ENCODE assay signal across 21 cellular contexts in the genomic region with DNA sequence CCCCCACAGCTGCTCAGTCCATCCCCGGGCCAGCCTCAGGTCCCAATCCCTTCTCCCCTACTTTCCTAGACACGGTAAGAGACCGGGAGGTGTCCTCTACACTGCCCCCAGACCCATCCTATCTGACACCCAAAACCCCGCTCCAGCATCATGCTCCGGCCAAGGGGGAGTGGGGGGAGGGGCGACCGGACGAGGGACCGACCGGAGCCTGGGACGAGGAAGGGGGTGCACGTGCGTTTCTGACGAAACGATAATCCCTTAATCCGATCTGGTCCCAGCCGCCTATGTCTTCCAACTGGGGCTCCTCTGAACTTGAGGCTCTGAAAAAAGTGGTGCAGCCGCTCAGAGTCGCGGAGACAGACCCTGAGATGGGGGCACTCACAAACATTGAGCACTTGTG. TPM values are rescaled to one million over a fixed set of nuclear protein-coding genes. Genes with fewer than 3 reads are reported as not detected.
DNase-seq lines count a peak whose midpoint lies in the region; ATAC-seq, FAIRE-seq and TF ChIP-seq lines count a peak whose summit lies in the region.
"Had no signal": no experiment of that assay in that cellular context is flagged by ENCODE, and none has a peak within 500 bp of the region (broad histone marks: within the 10 kb centered on the region; RNA-seq: fewer than 3 reads in every experiment).

No MANE protein-coding gene starts in this region.

- H3K36me3 ChIP-seq in HUES64 (ENCODE audit: insufficient read depth, low read length) (no peaks in the 10 kb centered on the region), WERI-Rb-1 (no peaks in the 10 kb centered on the region), iPS-20b (ENCODE audit: insufficient read depth, low read depth, low read length) (no peaks in the 10 kb centered on the region), aorta (ENCODE audit: control insufficient read depth in 1 of 2, insufficient read depth in 2 of 2, low read length in 1 of 2) (no peaks in the 10 kb centered on the region)
- H3K36me3 ChIP-seq: SJCRH30 had no signal

- CTCF ChIA-PET in HEK293T (lab: Yijun Ruan, JAX): interaction anchor here (0.9 to 1.1 kb wide), 2 partner anchors 9 to 56 kb away, joined by 3 to 4 read pairs; no protein-coding TSS in a partner anchor

- H3K4me1 ChIP-seq in HUES64 (ENCODE audit: insufficient read depth, low read length) (peaks cover 9% of the 10 kb centered on the region; the same call in 1 of the 2 replicates), iPS-20b (ENCODE audit: insufficient read depth, low read length) (no peaks in the 10 kb centered on the region; the same call in 1 of the 2 replicates), aorta (ENCODE audit: control insufficient read depth in 1 of 2, insufficient read depth in 2 of 2, low read length in 2 of 2) (no peaks in the 10 kb centered on the region)
- H3K4me1 ChIP-seq: SJCRH30 had no signal

- H3K27ac ChIP-seq in HUES64 (ENCODE audit: low read depth, low read length) (no peak overlapping the region), WERI-Rb-1 (peak overlapping the region; percentile 79), iPS-20b (ENCODE audit: low read length) (no peak overlapping the region), aorta (ENCODE audit: low read depth in 1 of 2, low read length in 2 of 2) (no peak overlapping the region)
- H3K27ac ChIP-seq: GM23248, SJCRH30 had no signal

- H3K27me3 ChIP-seq in HUES64 (ENCODE audit: insufficient read depth, low read length) (peaks cover 42% of the 10 kb centered on the region), WERI-Rb-1 (ENCODE audit: insufficient read depth, low read depth, severe bottlenecking) (no peaks in the 10 kb centered on the region), iPS-20b (ENCODE audit: insufficient read depth, low read length) (peaks cover 55% of the 10 kb centered on the region), aorta (ENCODE audit: control insufficient read depth in 1 of 2, insufficient read depth in 2 of 2, low read length in 1 of 2) (no peaks in the 10 kb centered on the region)

- POLR2A ChIA-PET in HEK293T (lab: Yijun Ruan, JAX): no interaction called here

- intact Hi-C loops in aorta (cut with DNase I): no loop called here

- peak overlapping the region; percentile 30; the same call in 1 of the 2 replicates for H3K4me3 ChIP-seq in HUES64 (ENCODE audit: low read length)
- H3K4me3 ChIP-seq in WERI-Rb-1 (ENCODE audit: low read depth, low read length): peak overlapping the region; percentile 30
- peak overlapping the region; percentile 43; the same call in 1 of the 2 replicates for H3K4me3 ChIP-seq in iPS-20b (ENCODE audit: low read length)
- H3K4me3 ChIP-seq in aorta (ENCODE audit: low read length in 2 of 2): no peak overlapping the region
- H3K4me3 ChIP-seq: GM23248, SJCRH30 had no signal

- DNase-seq in D721Med (ENCODE audit: insufficient read length, low spot score) (peak; percentile 88), WERI-Rb-1 (peak; percentile 87), NCI-H748 treated with DMSO at 0.1 percent for 48 hours (lab: John Stamatoyannopoulos, UW) (no peak), aorta (no peak), HEK293T (ENCODE audit: extremely low spot score) (no peak)
- DNase-seq: NCI-H1092, NCI-H1436, NCI-H187 treated with DMSO at 0.1 percent for 48 hours, NCI-H2107, NCI-H446 treated with DMSO at 0.1 percent for 48 hours, NCI-H774, SJCRH30 had no signal

- TF ChIP-seq CTCF in D721Med (IDR thresholded peaks at IDR 0.05; ENCODE audit: insufficient read depth, missing control alignments) (no peak), WERI-Rb-1 (IDR thresholded peaks at IDR 0.05; ENCODE audit: low read depth, low read length) (no peak)

- H3K9ac ChIP-seq in HUES64 (ENCODE audit: low read depth, low read length) (no peak overlapping the region), iPS-20b (ENCODE audit: low read depth, low read length) (no peak overlapping the region)
- H3K9ac ChIP-seq: GM23248 had no signal

- ATAC-seq in aorta (ENCODE audit: low FRiP score): no peak
- ATAC-seq in GM19452 (IDR thresholded peaks at IDR 0.05; ENCODE audit: unreplicated experiment): no peak

- H3K9me3 ChIP-seq in HUES64 (ENCODE audit: insufficient read depth, low read depth, low read length) (no peaks in the 10 kb centered on the region), WERI-Rb-1 (ENCODE audit: severe bottlenecking) (no peaks in the 10 kb centered on the region), iPS-20b (ENCODE audit: insufficient read depth, low read depth, low read length) (no peaks in the 10 kb centered on the region), aorta (ENCODE audit: control insufficient read depth, low read length) (no peaks in the 10 kb centered on the region)
- H3K9me3 ChIP-seq: SJCRH30 had no signal

- WGBS in HUES64: 37% methylated on average over 20 of the region's 20 CpGs
- 14 to 17% methylated on average over 20 of the region's 20 CpGs for WGBS in aorta, 2 donors

- FAIRE-seq in D721Med (lab: Jason Lieb, UNC): no peak
- FAIRE-seq: A204.1, HepG2, RCC 7860 had no signal

TF ChIP-seq in HEK293T, 16 proteins besides CTCF, POLR2A, EP300 and RAD21:
- TF ChIP-seq SUZ12 (IDR thresholded peaks at IDR 0.05) (no peak), SP1 (IDR thresholded peaks at IDR 0.05) (no peak), L3MBTL2 (conservative IDR thresholded peaks at IDR 0.05) (no peak), HDGF (IDR thresholded peaks at IDR 0.05; ENCODE audit: borderline replicate concordance) (no peak), NFRKB (IDR thresholded peaks at IDR 0.05) (no peak), FOXM1 (IDR thresholded peaks at IDR 0.05; ENCODE audit: borderline replicate concordance) (no peak), ARNT (IDR thresholded peaks at IDR 0.05) (no peak), BHLHE40 (IDR thresholded peaks at IDR 0.05; ENCODE audit: borderline replicate concordance) (no peak), FOXA1 (IDR thresholded peaks at IDR 0.05) (no peak), ELF4 (IDR thresholded peaks at IDR 0.05) (no peak), ZNF384 (IDR thresholded peaks at IDR 0.05) (no peak), FOXK2 (IDR thresholded peaks at IDR 0.05) (no peak), CTBP1 (IDR thresholded peaks at IDR 0.05; ENCODE audit: borderline replicate concordance) (no peak), TARDBP (IDR thresholded peaks at IDR 0.05) (no peak), LEF1 (IDR thresholded peaks at IDR 0.05; ENCODE audit: borderline replicate concordance) (no peak)
- TF ChIP-seq, protein P1, sequence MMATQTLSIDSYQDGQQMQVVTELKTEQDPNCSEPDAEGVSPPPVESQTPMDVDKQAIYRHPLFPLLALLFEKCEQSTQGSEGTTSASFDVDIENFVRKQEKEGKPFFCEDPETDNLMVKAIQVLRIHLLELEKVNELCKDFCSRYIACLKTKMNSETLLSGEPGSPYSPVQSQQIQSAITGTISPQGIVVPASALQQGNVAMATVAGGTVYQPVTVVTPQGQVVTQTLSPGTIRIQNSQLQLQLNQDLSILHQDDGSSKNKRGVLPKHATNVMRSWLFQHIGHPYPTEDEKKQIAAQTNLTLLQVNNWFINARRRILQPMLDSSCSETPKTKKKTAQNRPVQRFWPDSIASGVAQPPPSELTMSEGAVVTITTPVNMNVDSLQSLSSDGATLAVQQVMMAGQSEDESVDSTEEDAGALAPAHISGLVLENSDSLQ (IDR thresholded peaks at IDR 0.05): no peak

RNA-seq across cellular contexts. Expression of a gene that starts 0.5 kb away (rescaled TPM):
- not detected for polyA plus RNA-seq in HUES64 (2013, experiment 1 of 2)
- polyA plus RNA-seq in HUES64 (2013, experiment 2 of 2): 0.19 TPM
- total RNA-seq in aorta: not detected
- under 1 TPM; 0.05 to 0.13 TPM for polyA plus RNA-seq in aorta
- total RNA-seq: B cell, GM23248, HepG2, SJCRH30 had no signal
- polyA plus RNA-seq: CD14-positive monocyte, GM23248, HepG2 had no signal

RNA-seq across cellular contexts. Expression of a gene that starts 14.3 kb away (rescaled TPM):
- not detected for polyA plus RNA-seq in HUES64 (2013, experiment 1 of 2)
- polyA plus RNA-seq in HUES64 (2013, experiment 2 of 2): not detected
- total RNA-seq in aorta: under 1 TPM in 1 of 2 donors, not detected in 1; 0.30 TPM
- polyA plus RNA-seq in aorta: under 1 TPM in 1 of 2 donors, not detected in 1; 0.15 TPM
- total RNA-seq: GM23248, HepG2, SJCRH30 had no signal
- polyA plus RNA-seq: CD14-positive monocyte, GM23248, HepG2 had no signal

RNA-seq across cellular contexts. Expression of a gene that starts 16.0 kb away (rescaled TPM):
- 23.1 TPM for polyA plus RNA-seq in HUES64 (2013, experiment 1 of 2)
- polyA plus RNA-seq in HUES64 (2013, experiment 2 of 2): 22.9 TPM
- 10 to 100 TPM; 19.3 to 31.6 TPM for total RNA-seq in aorta
- 10 to 100 TPM; 17.7 to 43.6 TPM for polyA plus RNA-seq in aorta

RNA-seq across cellular contexts. Expression of a gene that starts 45.0 kb away (rescaled TPM):
- 33.2 TPM for polyA plus RNA-seq in HUES64 (2013, experiment 1 of 2)
- polyA plus RNA-seq in HUES64 (2013, experiment 2 of 2): 37.8 TPM
- 10 to 100 TPM; 34.9 to 55.2 TPM for total RNA-seq in aorta
- 10 to 100 TPM; 21.8 to 29.8 TPM for polyA plus RNA-seq in aorta

RNA-seq across cellular contexts. Expression of a gene that starts 46.3 kb away (rescaled TPM):
- polyA plus RNA-seq in HUES64 (2013, experiment 1 of 2): 19.9 TPM
- 25.2 TPM for polyA plus RNA-seq in HUES64 (2013, experiment 2 of 2)
- 10 to 100 TPM; 62.2 to 65.0 TPM for total RNA-seq in aorta
- 10 to 100 TPM; 21.8 to 30.4 TPM for polyA plus RNA-seq in aorta

Comparison
In these comparisons a context has a peak if more than half of its experiments do, and no peak if none do; other contexts are left out.
1. DNase-seq: peak in D721Med (single experiment) and WERI-Rb-1 (single experiment); none in NCI-H748 treated with DMSO at 0.1 percent for 48 hours (single experiment), aorta (0 of 2) and HEK293T (single experiment).
2. H3K4me3 ChIP-seq: peak in HUES64 (single experiment), WERI-Rb-1 (single experiment) and iPS-20b (single experiment); none in aorta (0 of 2).